Comparison of ENCODE assay signal across 13 cellular contexts in the genomic region with DNA sequence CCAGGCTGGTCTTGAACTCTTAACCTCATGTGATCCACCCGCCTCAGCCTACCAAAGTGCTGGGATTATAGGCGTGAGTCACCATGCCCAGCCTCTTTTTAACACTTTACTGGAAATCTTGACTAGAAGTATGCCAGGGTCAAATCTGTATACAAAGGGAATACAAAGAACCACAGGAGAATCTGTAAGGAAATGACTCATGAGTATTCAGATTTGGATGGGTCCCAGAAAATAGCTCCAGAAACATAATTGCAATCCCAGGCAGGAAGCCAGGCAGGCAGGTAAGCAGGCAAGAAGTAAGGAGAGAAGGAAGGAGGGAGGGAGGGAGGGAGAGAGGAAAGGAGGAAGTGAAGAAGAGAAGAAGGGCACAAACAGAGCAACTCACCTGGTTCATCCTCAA. TPM values are rescaled to one million over a fixed set of nuclear protein-coding genes. Genes with fewer than 3 reads are reported as not detected.
DNase-seq lines count a peak whose midpoint lies in the region; ATAC-seq and TF ChIP-seq lines count a peak whose summit lies in the region.
"Had no signal": no experiment of that assay in that cellular context is flagged by ENCODE, and none has a peak within 500 bp of the region (broad histone marks: within the 10 kb centered on the region; RNA-seq: fewer than 3 reads in every experiment).

No MANE protein-coding gene starts in this region.

- H2BK15ac ChIP-seq in mesenchymal stem cell (ENCODE audit: low read depth, poor library complexity, severe bottlenecking) = no peak overlapping the region

- intact Hi-C loops in breast epithelium (cut with DNase I; ENCODE audit: low total_unique reads) = no loop called here
- intact Hi-C loops in head of caudate nucleus (cut with DNase I) = no loop called here

- H3K4me3 ChIP-seq in breast epithelium (no peak overlapping the region), mesenchymal stem cell (ENCODE audit: insufficient read depth in 1 of 2, low read depth in 1 of 2, low read length in 2 of 2) (no peak overlapping the region), hepatocyte (no peak overlapping the region)

- H3K4me2 ChIP-seq in mesenchymal stem cell (ENCODE audit: low read length, poor library complexity, severe bottlenecking) (no peak overlapping the region), hepatocyte (no peak overlapping the region)

- ATAC-seq in GM21825 (IDR thresholded peaks at IDR 0.05; ENCODE audit: unreplicated experiment) = no peak

- H3K18ac ChIP-seq in mesenchymal stem cell (ENCODE audit: low read depth in 1 of 2, low read length in 2 of 2) = no peak overlapping the region

- no peak overlapping the region for H4K8ac ChIP-seq in mesenchymal stem cell (ENCODE audit: low read length)

- H3K27ac ChIP-seq in breast epithelium (peak overlapping the region; percentile 50 to 52), mesenchymal stem cell (ENCODE audit: low read length, poor library complexity, severe bottlenecking) (peak overlapping the region; percentile 53), hepatocyte (no peak overlapping the region)

- H4K91ac ChIP-seq in mesenchymal stem cell (ENCODE audit: low read length) = no peak overlapping the region

- H3K4me1 ChIP-seq in breast epithelium (peaks cover 0 to 6% of the 10 kb centered on the region in 2 donors), mesenchymal stem cell (ENCODE audit: control insufficient read depth, insufficient read depth, low read depth, low read length) (peaks cover 5% of the 10 kb centered on the region), hepatocyte (ENCODE audit: insufficient read depth) (peaks cover 13% of the 10 kb centered on the region)

- H4K20me1 ChIP-seq in hepatocyte (ENCODE audit: insufficient read depth, poor library complexity, severe bottlenecking) = no peaks in the 10 kb centered on the region

- H3K79me1 ChIP-seq in mesenchymal stem cell (replicated peaks; ENCODE audit: low read length, poor library complexity, severe bottlenecking) = no peaks in the 10 kb centered on the region

- H2AK5ac ChIP-seq in mesenchymal stem cell (ENCODE audit: low read length, severe bottlenecking) = peak overlapping the region; percentile 11

- WGBS in mesenchymal stem cell = 0% methylated on average over 2 of the region's 2 CpGs
- 76% methylated on average over 2 of the region's 2 CpGs for WGBS in hepatocyte (ENCODE audit: low lambda C conversion rate, missing lambda C conversion rate)

- TF ChIP-seq CTCF in breast epithelium (IDR thresholded peaks at IDR 0.05) (no peak), hepatocyte (IDR thresholded peaks at IDR 0.05; ENCODE audit: poor library complexity) (no peak)

- TF ChIP-seq POLR2A in breast epithelium (IDR thresholded peaks at IDR 0.05) = no peak

- no peak overlapping the region for H3K14ac ChIP-seq in mesenchymal stem cell (ENCODE audit: low read length in 2 of 2)

- H3K27me3 ChIP-seq in breast epithelium (no peaks in the 10 kb centered on the region), mesenchymal stem cell (ENCODE audit: control insufficient read depth in 1 of 2, insufficient read depth in 1 of 2, low read length in 2 of 2) (peaks cover 0 to 8% of the 10 kb centered on the region in 2 experiments), hepatocyte (no peaks in the 10 kb centered on the region)

- H2AFZ ChIP-seq in mesenchymal stem cell (ENCODE audit: low read depth, low read length) (no peak overlapping the region), hepatocyte (no peak overlapping the region)

- H3K36me3 ChIP-seq in breast epithelium = no peaks in the 10 kb centered on the region
- H3K36me3 ChIP-seq in mesenchymal stem cell (ENCODE audit: control insufficient read depth in 1 of 2, insufficient read depth in 2 of 2, low read depth in 1 of 2, low read length in 2 of 2) = no peaks in the 10 kb centered on the region
- no peaks in the 10 kb centered on the region for H3K36me3 ChIP-seq in hepatocyte (replicated peaks; ENCODE audit: insufficient read depth, low read depth)

- no peak overlapping the region for H3K23ac ChIP-seq in mesenchymal stem cell (ENCODE audit: low read length in 2 of 2)

- in situ Hi-C loops in Caki2 (cut with HindIII; ENCODE audit: low pct_unique_long_range_greater_than_20kb, low sequenced_read_pairs) = no loop called here

- H3K9ac ChIP-seq in mesenchymal stem cell (ENCODE audit: low read length) = no peak overlapping the region
- H3K9ac ChIP-seq: KMS-11 had no signal

- DNase-seq in Caki2 (ENCODE audit: low read depth) (peak; percentile 67), NCI-H2029 (lab: John Stamatoyannopoulos, UW) (peak; percentile 26), breast epithelium (ENCODE audit: low spot score in 2 of 2) (peak in 1 of 2 donors; percentile 75), mesenchymal stem cell (peak; percentile 89), head of caudate nucleus (no peak), AG20443 (ENCODE audit: low spot score) (no peak), hepatocyte (ENCODE audit: low spot score) (no peak)
- DNase-seq: CD4-positive, alpha-beta memory T cell; NCI-H82; stimulated activated CD4-positive, alpha-beta T cell treated with anti-CD3 and anti-CD28 coated beads, Interleukin-1b, Interleukin-23, amount 100 ng/mL, for 48 hours; T-helper 9 cell had no signal

- no peak overlapping the region for H2BK120ac ChIP-seq in mesenchymal stem cell (ENCODE audit: low read depth, low read length)

- no peaks in the 10 kb centered on the region for H3K9me2 ChIP-seq in hepatocyte (replicated peaks; ENCODE audit: insufficient read depth)

- H3K79me2 ChIP-seq in hepatocyte = no peaks in the 10 kb centered on the region

- no peak overlapping the region for H2BK5ac ChIP-seq in mesenchymal stem cell (ENCODE audit: low read depth, low read length, poor library complexity, severe bottlenecking)

- H2BK12ac ChIP-seq in mesenchymal stem cell (ENCODE audit: low read length in 2 of 2) = no peak overlapping the region

- H3K4ac ChIP-seq in mesenchymal stem cell (ENCODE audit: low read depth in 1 of 2, low read length in 2 of 2) = no peak overlapping the region

- H3K9me3 ChIP-seq in breast epithelium = no peaks in the 10 kb centered on the region
- no peaks in the 10 kb centered on the region for H3K9me3 ChIP-seq in mesenchymal stem cell (ENCODE audit: control insufficient read depth, low read length)
- H3K9me3 ChIP-seq in hepatocyte (ENCODE audit: low read depth) = no peaks in the 10 kb centered on the region

RNA-seq across cellular contexts. Expression of gene TIAM1, which starts 22.8 kb away (rescaled TPM):
- total RNA-seq in Caki2 (2014; rRNA removed; shearing (Covaris generic); ENCODE audit: low replicate concordance) = 0.67 and 4.2 TPM in 2 replicates
- total RNA-seq in breast epithelium = 10 to 100 TPM; 10.6 to 17.7 (median 11.8) TPM
- 3.3 TPM for polyA plus RNA-seq in mesenchymal stem cell (2013, experiment 1 of 2)
- 3.2 TPM for polyA plus RNA-seq in mesenchymal stem cell (2013, experiment 2 of 2)
- 8.8 and 10.4 TPM in 2 replicates for total RNA-seq in hepatocyte
- polyA plus RNA-seq in hepatocyte = 8.8 and 11.3 TPM in 2 replicates

Comparison
In these comparisons a context has a peak if more than half of its experiments do, and no peak if none do; other contexts are left out.
1. DNase-seq: peak in Caki2 (single experiment), NCI-H2029 (single experiment) and mesenchymal stem cell (single experiment); none in head of caudate nucleus (0 of 42), AG20443 (single experiment) and hepatocyte (single experiment).